ENCODE assay signal across 8 cellular contexts in genomic region chr9:107137495-107138202, GRCh38.
DNase-seq lines count a peak whose midpoint lies in the region; ATAC-seq and TF ChIP-seq lines count a peak whose summit lies in the region.

No MANE protein-coding gene starts in this region.

- H3K27ac ChIP-seq in WERI-Rb-1 (no peak overlapping the region), aorta (ENCODE audit: low read depth in 1 of 2, low read length in 2 of 2) (no peak overlapping the region)

- no peaks in the 10 kb centered on the region for H3K9me3 ChIP-seq in WERI-Rb-1 (ENCODE audit: severe bottlenecking)
- no peaks in the 10 kb centered on the region for H3K9me3 ChIP-seq in aorta (ENCODE audit: control insufficient read depth, low read length)

- peak; percentile 71 for TF ChIP-seq CTCF in WERI-Rb-1 (IDR thresholded peaks at IDR 0.05; ENCODE audit: low read depth, low read length)

- H3K36me3 ChIP-seq in WERI-Rb-1 = no peaks in the 10 kb centered on the region
- H3K36me3 ChIP-seq in aorta (ENCODE audit: control insufficient read depth in 1 of 2, insufficient read depth in 2 of 2, low read length in 1 of 2) = no peaks in the 10 kb centered on the region

- intact Hi-C loops in aorta (cut with DNase I) = loop anchor here (2.0 to 5.0 kb wide), 2 partner anchors 35 kb away; no protein-coding TSS in a partner anchor

- H3K27me3 ChIP-seq in WERI-Rb-1 (ENCODE audit: insufficient read depth, low read depth, severe bottlenecking) = no peaks in the 10 kb centered on the region
- no peaks in the 10 kb centered on the region for H3K27me3 ChIP-seq in aorta (ENCODE audit: control insufficient read depth in 1 of 2, insufficient read depth in 2 of 2, low read length in 1 of 2)

- peaks cover 4% of the 10 kb centered on the region in 2 donors for H3K4me1 ChIP-seq in aorta (ENCODE audit: control insufficient read depth in 1 of 2, insufficient read depth in 2 of 2, low read length in 2 of 2)

- no peak overlapping the region for H3K4me3 ChIP-seq in WERI-Rb-1 (ENCODE audit: low read depth, low read length)
- no peak overlapping the region for H3K4me3 ChIP-seq in aorta (ENCODE audit: low read length in 2 of 2)

- peak; percentile 7 for DNase-seq in SIG-M5 treated with dmso at 0.1 percent for 504 hours (lab: John Stamatoyannopoulos, UW; ENCODE audit: unreplicated experiment)
- no peak for DNase-seq in SIG-M5 (lab: John Stamatoyannopoulos, UW)
- DNase-seq in WERI-Rb-1 = no peak
- peak; percentile 75 for DNase-seq in iPS-NIHi7 (ENCODE audit: extremely low spot score)
- no peak for DNase-seq in aorta
- DNase-seq in T1000 (lab: John Stamatoyannopoulos, UW) = no peak

- ATAC-seq in HG02798 (IDR thresholded peaks at IDR 0.05; ENCODE audit: poor library complexity, unreplicated experiment) = peak; percentile 45
- ATAC-seq in aorta (ENCODE audit: low FRiP score) = peak; percentile 67
- no peak for ATAC-seq in HG03135 (IDR thresholded peaks at IDR 0.05; ENCODE audit: unreplicated experiment)

- 53 to 71% methylated on average over 9 of the region's 9 CpGs for WGBS in aorta, 2 donors

Comparison
In these comparisons a context has a peak if more than half of its experiments do, and no peak if none do; other contexts are left out.
1. DNase-seq: peak in SIG-M5 treated with dmso at 0.1 percent for 504 hours (single experiment) and iPS-NIHi7 (single experiment); none in SIG-M5 (single experiment), WERI-Rb-1 (single experiment), aorta (0 of 2) and T1000 (single experiment).